Comparison of ENCODE assay signal across 23 cellular contexts in the genomic region with DNA sequence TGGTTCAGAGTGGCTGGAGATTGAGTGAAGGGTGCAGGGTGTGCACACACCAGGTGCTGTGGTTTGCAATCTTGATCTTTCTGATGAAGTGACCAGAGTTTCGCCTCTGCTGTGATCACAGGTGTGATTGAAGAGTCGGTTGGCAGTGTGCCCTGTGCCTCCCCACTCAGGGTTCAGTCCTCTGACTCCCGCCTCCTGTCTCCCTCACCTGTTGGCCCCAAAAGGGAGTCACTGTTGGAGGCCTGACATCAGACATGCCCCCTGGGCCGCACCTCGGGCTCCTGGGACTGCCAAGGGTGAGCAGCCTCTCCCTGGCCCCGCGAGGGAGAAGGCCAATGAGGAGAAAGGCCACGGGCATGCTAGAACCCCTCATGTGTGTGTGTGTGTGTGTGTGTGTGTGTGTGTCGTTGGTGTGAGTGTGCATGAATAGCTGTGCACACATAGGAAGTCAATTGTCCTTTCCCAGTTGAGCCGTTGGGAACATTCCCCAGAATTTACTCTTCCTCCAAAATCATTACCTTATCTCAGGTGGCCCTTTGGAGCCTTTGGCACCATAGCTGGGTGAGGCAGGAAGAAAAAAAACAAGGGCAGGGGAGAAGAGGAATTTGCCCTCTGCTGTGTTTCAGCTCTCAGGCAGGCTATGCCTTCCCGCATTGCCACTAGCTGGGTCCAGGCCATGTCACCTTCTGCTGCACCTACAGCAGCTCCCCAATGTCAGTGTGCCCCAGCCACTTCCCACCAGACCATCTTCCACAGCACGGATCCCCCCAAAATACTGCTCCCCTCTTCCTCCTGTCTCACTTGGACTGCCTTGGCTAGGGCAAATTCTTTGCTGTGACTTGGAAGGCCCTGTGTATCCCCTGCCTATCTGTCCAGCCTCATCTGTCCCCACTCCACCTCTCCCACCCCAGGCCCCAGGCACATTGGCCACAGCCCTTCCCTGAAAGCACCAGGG.
A peak's percentile ranks its signal among the peaks of the same experiment; 100 is the strongest.
DNase-seq lines count a peak whose midpoint lies in the region; ATAC-seq and TF ChIP-seq lines count a peak whose summit lies in the region.
"Had no signal": no experiment of that assay in that cellular context is flagged by ENCODE, and none has a peak within 500 bp of the region (broad histone marks: within the 10 kb centered on the region; RNA-seq: fewer than 3 reads in every experiment).

No MANE protein-coding gene starts in this region.

- ATAC-seq in Right ventricle myocardium inferior (peak; percentile 17), left ventricle myocardium superior (no peak), Panc1 (0 out of 2 replicates have a peak, but pooled peaks have one; percentile 35), mucosa of descending colon (peak; percentile 84), HG03354 (IDR thresholded peaks at IDR 0.05; ENCODE audit: poor library complexity, severe bottlenecking, unreplicated experiment) (no peak), GM21737 (IDR thresholded peaks at IDR 0.05; ENCODE audit: unreplicated experiment) (no peak), HG03108 (IDR thresholded peaks at IDR 0.05; ENCODE audit: unreplicated experiment) (no peak)
- ATAC-seq: activated naive CD4-positive, alpha-beta T cell treated with anti-CD3 and anti-CD28 coated beads, Interleukin-2, amount 50 U/mL, for 72 hours; gastrocnemius medialis; psoas muscle had no signal

- no peaks in the 10 kb centered on the region for H3K9me3 ChIP-seq in Panc1 (ENCODE audit: control insufficient read depth, insufficient read depth, low read depth, low read length)
- H3K9me3 ChIP-seq in mucosa of descending colon = no peaks in the 10 kb centered on the region
- H3K9me3 ChIP-seq: gastrocnemius medialis, psoas muscle had no signal

- CTCF ChIA-PET in Panc1 (lab: Charles Lee) = interaction anchor here (0.6 kb wide), 1 partner anchor 100 kb away, joined by 6 read pairs; no protein-coding TSS in a partner anchor

- POLR2A ChIA-PET in Panc1 (lab: Charles Lee) = no interaction called here

- in situ Hi-C loops in Panc1 (cut with HindIII; ENCODE audit: low pct_unique_long_range_greater_than_20kb, low sequenced_read_pairs) = no loop called here

- H3K4me3 Mint-ChIP-seq in chondrocyte (ENCODE audit: unreplicated experiment) = no peak overlapping the region
- H3K4me3 Mint-ChIP-seq: brain; CD14-positive monocyte; dendritic cell treated with granulocyte-macrophage colony-stimulating factor and Interleukin-4, amounts not matched to agents 40 ng/mL and 50 ng/mL, for 4 days had no signal

- DNase-seq in Right ventricle myocardium inferior (ENCODE audit: missing footprints) (no peak), left ventricle myocardium superior (no peak), Panc1 (ENCODE audit: low read depth, low spot score) (no peak), mucosa of descending colon (peak; percentile 70 to 84 (median 81)), chondrocyte (ENCODE audit: low spot score) (no peak)
- DNase-seq: activated CD4-positive, alpha-beta T cell treated with anti-CD3 and anti-CD28 coated beads, Interleukin-2, amount 50 U/mL, for 48 hours; activated T-cell treated with anti-CD3 and anti-CD28 coated beads, Interleukin-2, amount 50 U/mL, for 1 hour; erythroblast; gastrocnemius medialis; HCEC 1CT; naive B cell; NCI-H1930; psoas muscle; stimulated activated CD4-positive, alpha-beta T cell treated with anti-CD3 and anti-CD28 coated beads, Interleukin-12 subunit alpha, Interleukin-12 subunit beta, amount 100 ng/mL, for 4 hours; stimulated activated naive CD4-positive, alpha-beta T cell; SW 1271 had no signal

- no peak overlapping the region for H3K27ac Mint-ChIP-seq in chondrocyte (ENCODE audit: unreplicated experiment)
- H3K27ac Mint-ChIP-seq: CD14-positive monocyte; dendritic cell treated with granulocyte-macrophage colony-stimulating factor and Interleukin-4, amounts not matched to agents 40 ng/mL and 50 ng/mL, for 4 days had no signal

- H3K4me3 ChIP-seq in Panc1 (ENCODE audit: low read depth in 2 of 2, low read length in 2 of 2) = no peak overlapping the region
- no peak overlapping the region for H3K4me3 ChIP-seq in mucosa of descending colon
- H3K4me3 ChIP-seq: gastrocnemius medialis, psoas muscle had no signal

- no TSS peak for BruUV-seq in Panc1 (replicated peaks; lab: Mats Ljungman, UMichigan)

- TF ChIP-seq CTCF in Panc1 (IDR thresholded peaks at IDR 0.05) = no peak
- TF ChIP-seq CTCF in mucosa of descending colon (IDR thresholded peaks at IDR 0.05) = no peak
- TF ChIP-seq CTCF in chondrocyte (IDR thresholded peaks at IDR 0.05) = no peak

- H3K9me3 Mint-ChIP-seq in chondrocyte (ENCODE audit: low read depth) = no peaks in the 10 kb centered on the region
- H3K9me3 Mint-ChIP-seq: activated naive CD4-positive, alpha-beta T cell treated with anti-CD3 and anti-CD28 coated beads, Interleukin-2, amount 50 U/mL, for 72 hours; dendritic cell treated with granulocyte-macrophage colony-stimulating factor and Interleukin-4, amounts not matched to agents 40 ng/mL and 50 ng/mL, for 4 days had no signal

- intact Hi-C loops in Right ventricle myocardium inferior (cut with DNase I) (no loop called here), left ventricle myocardium superior (cut with micrococcal nuclease) (no loop called here), Panc1 (cut with micrococcal nuclease; ENCODE audit: unreplicated experiment) (no loop called here), mucosa of descending colon (cut with DNase I, micrococcal nuclease) (loop anchor here in 1 of 2 donors (10.0 kb wide), 1 partner anchor 95 kb away; the partner anchor contains the start of gene SDC1)

- no peak overlapping the region for H3K27ac ChIP-seq in Panc1 (ENCODE audit: low read length)
- H3K27ac ChIP-seq: gastrocnemius medialis, psoas muscle had no signal

- H3K4me1 Mint-ChIP-seq in chondrocyte (ENCODE audit: low read depth) = peaks cover 47% of the 10 kb centered on the region
- H3K4me1 Mint-ChIP-seq: brain, CD14-positive monocyte, naive B cell had no signal

- no peaks in the 10 kb centered on the region for H3K36me3 ChIP-seq in Panc1 (ENCODE audit: control insufficient read depth, insufficient read depth, low read length)
- no peaks in the 10 kb centered on the region for H3K36me3 ChIP-seq in mucosa of descending colon (ENCODE audit: low read depth)
- H3K36me3 ChIP-seq: gastrocnemius medialis had no signal

- H3K27me3 Mint-ChIP-seq in chondrocyte (ENCODE audit: low read depth) = no peaks in the 10 kb centered on the region

- H3K4me1 ChIP-seq in Panc1 (ENCODE audit: control insufficient read depth, insufficient read depth, low read length) (no peaks in the 10 kb centered on the region), mucosa of descending colon (ENCODE audit: low read depth) (peaks cover 20% of the 10 kb centered on the region)
- H3K4me1 ChIP-seq: gastrocnemius medialis, psoas muscle had no signal

- H3K27me3 ChIP-seq in Panc1 (ENCODE audit: control insufficient read depth, insufficient read depth, low read length) = no peaks in the 10 kb centered on the region; the same call in 1 of the 2 replicates

- no peaks in the 10 kb centered on the region for H3K36me3 Mint-ChIP-seq in chondrocyte (ENCODE audit: low read depth)
- H3K36me3 Mint-ChIP-seq: activated naive CD4-positive, alpha-beta T cell treated with anti-CD3 and anti-CD28 coated beads, Interleukin-2, amount 50 U/mL, for 72 hours; brain; CD14-positive monocyte; naive B cell had no signal

Comparison
In these comparisons a context has a peak if more than half of its experiments do, and no peak if none do; other contexts are left out.
1. ATAC-seq: peak in Right ventricle myocardium inferior (single experiment), Panc1 (single experiment) and mucosa of descending colon (single experiment); none in left ventricle myocardium superior (single experiment), HG03354 (single experiment), GM21737 (single experiment) and HG03108 (single experiment).
2. DNase-seq: peak in mucosa of descending colon (3 of 3); none in Right ventricle myocardium inferior (single experiment), left ventricle myocardium superior (single experiment), Panc1 (single experiment) and chondrocyte (single experiment).